ENCODE assay signal across 39 cellular contexts in genomic region chr11:6238902-6239301, GRCh38. TPM values are rescaled to one million over a fixed set of nuclear protein-coding genes. Genes with fewer than 3 reads are reported as not detected.
DNase-seq lines count a peak whose midpoint lies in the region; ATAC-seq and TF ChIP-seq lines count a peak whose summit lies in the region.
"Had no signal": no experiment of that assay in that cellular context is flagged by ENCODE, and none has a peak within 500 bp of the region (broad histone marks: within the 10 kb centered on the region; RNA-seq: fewer than 3 reads in every experiment).

Gene CNGA4, plus strand, starts transcription at chr11:6239089. Its CDS starts 118 bp downstream, at chr11:6239207.

- ATAC-seq in CD4-positive, alpha-beta T cell (ENCODE audit: poor library complexity), result no peak
- no peak for ATAC-seq in GM19351 (IDR thresholded peaks at IDR 0.05; ENCODE audit: unreplicated experiment)
- ATAC-seq: A549; CD8-positive, alpha-beta T cell; foreskin keratinocyte; right lobe of liver had no signal

- CTCF ChIA-PET in OCI-LY7 (lab: Charles Lee; ENCODE audit: unreplicated experiment), result interaction anchor here (1.1 kb wide), 1 partner anchor 12 kb away, joined by 5 read pairs; no protein-coding TSS in a partner anchor
- CTCF ChIA-PET in CD4-positive, alpha-beta T cell (lab: Charles Lee), result no interaction called here

- peak within 1 kb of the TSS; percentile 42 for H2AFZ ChIP-seq in OCI-LY7 (ENCODE audit: low read length)

- H3K9me2 ChIP-seq in OCI-LY7 (ENCODE audit: insufficient read depth, low read length), result no peaks in the 10 kb centered on the region

- no peaks in the 10 kb centered on the region for H3K9me3 ChIP-seq in OCI-LY7 (ENCODE audit: low read length)
- H3K9me3 ChIP-seq in CD4-positive, alpha-beta T cell (ENCODE audit: control insufficient read depth, low read length), result no peaks in the 10 kb centered on the region
- H3K9me3 ChIP-seq: A549, esophagus squamous epithelium, prostate gland, right lobe of liver, SJSA1, stomach, thyroid gland, vagina had no signal

- DNase-seq in NCI-H345 (lab: John Stamatoyannopoulos, UW) (peak; percentile 23), NCI-H345 treated with DMSO at 0.1 percent for 48 hours (lab: John Stamatoyannopoulos, UW; ENCODE audit: unreplicated experiment) (no peak), NCI-H146 treated with DMSO at 0.1 percent for 48 hours (lab: John Stamatoyannopoulos, UW; ENCODE audit: unreplicated experiment) (peak; percentile 90), OCI-LY7 (ENCODE audit: low spot score) (peak; percentile 19), progenitor cell of endocrine pancreas (ENCODE audit: low spot score, unreplicated experiment) (no peak), AG08396 (ENCODE audit: low spot score) (no peak)
- DNase-seq in CD4-positive, alpha-beta T cell, result no peak
- DNase-seq: activated CD4-positive, alpha-beta T cell treated with anti-CD3 and anti-CD28 coated beads for 4 hours; activated CD8-positive, alpha-beta memory T cell treated with anti-CD3 and anti-CD28 coated beads for 24 hours; activated T-cell treated with anti-CD3 and anti-CD28 coated beads for 4 hours; amniotic stem cell; CD8-positive, alpha-beta T cell; cerebellar nuclear complex; DMS 273 treated with DMSO at 0.1 percent for 48 hours; esophagus squamous epithelium; foreskin keratinocyte; head of caudate nucleus; HFFc6; kidney; NCI-H1048; NCI-H526 treated with DMSO at 0.1 percent for 48 hours; right lobe of liver; RPMI8226; stimulated activated CD4-positive, alpha-beta T cell treated with anti-CD3 and anti-CD28 coated beads, Interleukin-2, amount 100 ng/mL, for 48 hours; stomach; T1000; thyroid gland; WERI-Rb-1 had no signal

- H3K36me3 Mint-ChIP-seq in progenitor cell of endocrine pancreas (ENCODE audit: insufficient read depth), result no peaks in the 10 kb centered on the region
- H3K36me3 Mint-ChIP-seq in CD4-positive, alpha-beta T cell (ENCODE audit: low read depth), result no peaks in the 10 kb centered on the region
- H3K36me3 Mint-ChIP-seq: activated naive CD4-positive, alpha-beta T cell treated with anti-CD3 and anti-CD28 coated beads, Interleukin-2, amount 50 U/mL, for 24 hours; brain; mesothelial cell of epicardium had no signal

- no peaks in the 10 kb centered on the region for H3K9me3 Mint-ChIP-seq in progenitor cell of endocrine pancreas (ENCODE audit: low read depth)
- no peaks in the 10 kb centered on the region for H3K9me3 Mint-ChIP-seq in CD4-positive, alpha-beta T cell
- H3K9me3 Mint-ChIP-seq: activated naive CD4-positive, alpha-beta T cell treated with anti-CD3 and anti-CD28 coated beads, Interleukin-2, amount 50 U/mL, for 24 hours; brain; CD8-positive, alpha-beta T cell; HFFc6; mesothelial cell of epicardium had no signal

- no peaks in the 10 kb centered on the region for H3K27me3 ChIP-seq in CD4-positive, alpha-beta T cell (ENCODE audit: control insufficient read depth, insufficient read depth, low read length)
- H3K27me3 ChIP-seq: esophagus squamous epithelium, foreskin keratinocyte, right lobe of liver, SJSA1, stomach, thyroid gland, vagina had no signal

- no TSS peak for BruUV-seq in OCI-LY7 (replicated peaks; lab: Mats Ljungman, UMichigan)

- intact Hi-C loops in OCI-LY7 (cut with micrococcal nuclease; ENCODE audit: unreplicated experiment), result loop anchor here (10.0 kb wide), 3 partner anchors 446 to 686 kb away; partner anchors contain the start of genes MRPL17, OR2D3, TRIM22 and TRIM5
- intact Hi-C loops in CD4-positive, alpha-beta T cell (cut with DNase I, micrococcal nuclease), result loop anchor here (5.0 to 10.0 kb wide), 11 partner anchors 148 to 1844 kb away; partner anchors contain the start of genes APBB1 (in 1 of the 2), EIF3F (in 1 of the 2), ILK (in 1 of the 2) and MRPL17 (in 1 of the 2)

- H3K4me1 ChIP-seq in OCI-LY7 (ENCODE audit: insufficient read depth, low read length, poor library complexity, severe bottlenecking), result peaks cover 19% of the 10 kb centered on the region
- H3K4me1 ChIP-seq: A549, foreskin keratinocyte, prostate gland, SJSA1 had no signal

- no peak within 1 kb of the TSS for H3K27ac ChIP-seq in OCI-LY7 (ENCODE audit: low read depth, low read length, poor library complexity, severe bottlenecking)
- no peak within 1 kb of the TSS for H3K27ac ChIP-seq in CD4-positive, alpha-beta T cell (ENCODE audit: low read depth, low read length)
- H3K27ac ChIP-seq: A549, esophagus squamous epithelium, foreskin keratinocyte, prostate gland, right lobe of liver, SJSA1, stomach, thyroid gland, vagina, WERI-Rb-1 had no signal

- no peak within 1 kb of the TSS for H3K4me3 ChIP-seq in OCI-LY7 (ENCODE audit: low read depth, low read length, poor library complexity, severe bottlenecking)
- H3K4me3 ChIP-seq: A549, esophagus squamous epithelium, prostate gland, right lobe of liver, SJSA1, stomach, thyroid gland, vagina had no signal

- peak within 1 kb of the TSS; percentile 34 for H3K27ac Mint-ChIP-seq in progenitor cell of endocrine pancreas
- H3K27ac Mint-ChIP-seq in CD4-positive, alpha-beta T cell, result no peak within 1 kb of the TSS
- H3K27ac Mint-ChIP-seq: activated naive CD4-positive, alpha-beta T cell treated with anti-CD3 and anti-CD28 coated beads, Interleukin-2, amount 50 U/mL, for 24 hours; brain; CD8-positive, alpha-beta T cell; HFFc6; mesothelial cell of epicardium had no signal

- H3K27me3 Mint-ChIP-seq in progenitor cell of endocrine pancreas, result no peaks in the 10 kb centered on the region
- peaks cover 25% of the 10 kb centered on the region for H3K27me3 Mint-ChIP-seq in CD4-positive, alpha-beta T cell
- H3K27me3 Mint-ChIP-seq: activated naive CD4-positive, alpha-beta T cell treated with anti-CD3 and anti-CD28 coated beads, Interleukin-2, amount 50 U/mL, for 24 hours had no signal

- no peaks in the 10 kb centered on the region for H4K20me1 ChIP-seq in OCI-LY7 (ENCODE audit: insufficient read depth, low read length)

- peak within 1 kb of the TSS; percentile 38 for H3K4me2 ChIP-seq in OCI-LY7 (ENCODE audit: low read length)
- H3K4me2 ChIP-seq: A549 had no signal

- no peaks in the 10 kb centered on the region for H3K36me3 ChIP-seq in OCI-LY7 (ENCODE audit: insufficient read depth, low read length)
- H3K36me3 ChIP-seq: esophagus squamous epithelium, prostate gland, right lobe of liver, SJSA1, stomach, thyroid gland, vagina, WERI-Rb-1 had no signal

- H3K79me2 ChIP-seq in OCI-LY7 (ENCODE audit: insufficient read depth, low read depth, low read length), result peaks cover 3% of the 10 kb centered on the region; the same call in 1 of the 2 replicates

- POLR2A ChIA-PET in OCI-LY7 (lab: Charles Lee), result interaction anchor here (0.6 to 1.3 kb wide), 4 partner anchors 33 to 1736 kb away, joined by 3 to 7 read pairs (median 3); partner anchors contain the start of genes C11orf42 and TPP1
- POLR2A ChIA-PET in CD4-positive, alpha-beta T cell (lab: Charles Lee), result no interaction called here

- no peak within 1 kb of the TSS for H3K4me3 Mint-ChIP-seq in progenitor cell of endocrine pancreas (ENCODE audit: low read depth)
- no peak within 1 kb of the TSS for H3K4me3 Mint-ChIP-seq in CD4-positive, alpha-beta T cell
- H3K4me3 Mint-ChIP-seq: activated naive CD4-positive, alpha-beta T cell treated with anti-CD3 and anti-CD28 coated beads, Interleukin-2, amount 50 U/mL, for 24 hours; brain; CD8-positive, alpha-beta T cell; HFFc6; mesothelial cell of epicardium had no signal

- H3K4me1 Mint-ChIP-seq in progenitor cell of endocrine pancreas (ENCODE audit: low read depth), result peaks cover 7% of the 10 kb centered on the region
- peaks cover 16% of the 10 kb centered on the region for H3K4me1 Mint-ChIP-seq in CD4-positive, alpha-beta T cell (ENCODE audit: low read depth)

- TF ChIP-seq CTCF in OCI-LY7 (conservative IDR thresholded peaks at IDR 0.05; ENCODE audit: low read length) (no peak), progenitor cell of endocrine pancreas (IDR thresholded peaks at IDR 0.05; ENCODE audit: unreplicated experiment) (no peak)
- TF ChIP-seq CTCF in CD4-positive, alpha-beta T cell (IDR thresholded peaks at IDR 0.05), result no peak

RNA-seq across cellular contexts. Expression of gene CNGA4, which starts in this region (rescaled TPM):
- 0.28 and 0.67 TPM in 2 replicates for total RNA-seq in OCI-LY7 (2014; rRNA removed; shearing (Covaris generic))
- total RNA-seq in OCI-LY7 (2022), result 0.97 and 1.0 TPM in 2 replicates
- 2.0 and 2.1 TPM in 2 replicates for total RNA-seq in progenitor cell of endocrine pancreas
- under 1 TPM in 1 of 2 experiments, not detected in 1; 0.16 TPM for total RNA-seq in CD4-positive, alpha-beta T cell
- total RNA-seq: dermis microvascular lymphatic vessel endothelial cell, G401, HFFc6, liver, SJSA1, stomach, vagina had no signal

Comparison
In these comparisons a context has a peak if more than half of its experiments do, and no peak if none do; other contexts are left out.
1. DNase-seq: peak in NCI-H345 (single experiment), NCI-H146 treated with DMSO at 0.1 percent for 48 hours (single experiment) and OCI-LY7 (single experiment); none in NCI-H345 treated with DMSO at 0.1 percent for 48 hours (single experiment), progenitor cell of endocrine pancreas (single experiment), CD4-positive, alpha-beta T cell (0 of 10) and AG08396 (single experiment).